Comparison of ENCODE assay signal across 30 cellular contexts in the genomic region with DNA sequence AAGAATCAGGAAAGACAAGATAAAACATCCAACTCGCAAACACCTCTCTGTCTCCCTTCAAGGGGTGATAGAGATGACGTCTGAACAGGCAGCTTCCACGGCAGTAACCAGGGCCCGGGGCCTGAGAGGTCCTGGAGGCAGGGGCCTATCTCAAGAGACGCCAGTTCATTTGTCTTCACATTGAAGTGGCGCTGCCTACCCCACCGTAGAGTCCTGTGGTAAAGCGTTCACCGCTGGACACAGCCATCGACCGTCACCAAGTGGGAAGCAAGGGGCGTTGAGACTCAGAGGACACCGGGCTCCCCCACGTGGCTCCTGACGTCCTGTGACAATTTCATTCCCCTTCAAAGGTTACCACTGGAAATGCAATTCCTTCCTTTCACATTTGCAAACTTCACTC. TPM values are rescaled to one million over a fixed set of nuclear protein-coding genes. Genes with fewer than 3 reads are reported as not detected.
"Had no signal": no experiment of that assay in that cellular context is flagged by ENCODE, and none has a peak within 500 bp of the region (broad histone marks: within the 10 kb centered on the region; RNA-seq: fewer than 3 reads in every experiment).

No MANE protein-coding gene starts in this region.

- H3K4me3 ChIP-seq: adrenal gland, MG63, SJCRH30 had no signal

- H3K27ac ChIP-seq: adrenal gland, SJCRH30 had no signal

- H3K27me3 Mint-ChIP-seq: activated CD4-positive, alpha-beta T cell treated with anti-CD3 and anti-CD28 coated beads, Interleukin-2, amount 10 ng/mL, durations not matched to agents 7 days and 5 days; brain; central memory CD8-positive, alpha-beta T cell had no signal

- H3K9ac ChIP-seq: SK-N-SH had no signal

- H3K4me1 ChIP-seq: adrenal gland had no signal

- FAIRE-seq: TTC549 had no signal

- H3K36me3 Mint-ChIP-seq: activated naive CD4-positive, alpha-beta T cell treated with anti-CD3 and anti-CD28 coated beads, Interleukin-2, amount 50 U/mL, for 72 hours had no signal

- H3K4me1 Mint-ChIP-seq: central memory CD8-positive, alpha-beta T cell had no signal

- H3K27ac Mint-ChIP-seq: activated CD8-positive, alpha-beta T cell treated with anti-CD3 and anti-CD28 coated beads, Interleukin-2, amount 10 ng/mL, durations not matched to agents 7 days and 5 days; activated naive CD4-positive, alpha-beta T cell treated with anti-CD3 and anti-CD28 coated beads for 36 hours; activated naive CD4-positive, alpha-beta T cell treated with anti-CD3 and anti-CD28 coated beads, Interleukin-2, amount 50 U/mL, for 72 hours; activated T-helper 1 cell treated with anti-CD3 and anti-CD28 coated beads, Interleukin-12 subunit alpha, Interleukin-12 subunit beta, Interleukin-2, Interleukin-4 antibody, amounts not matched to agents 30 ng/mL and 10 ng/mL and 1 ng/mL, durations not matched to agents 14 hours and 24 hours and 36 hours; brain; T-helper 1 cell treated with Interleukin-12 subunit alpha and Interleukin-12 subunit beta and Interleukin-4 antibody, amounts not matched to agents 30 μg/mL and 1 μg/mL, for 36 hours had no signal

- H3K9me3 Mint-ChIP-seq: activated CD4-positive, alpha-beta T cell treated with anti-CD3 and anti-CD28 coated beads, Interleukin-2, amount 10 ng/mL, durations not matched to agents 7 days and 5 days; activated naive CD4-positive, alpha-beta T cell treated with anti-CD3 and anti-CD28 coated beads for 36 hours; activated naive CD4-positive, alpha-beta T cell treated with anti-CD3 and anti-CD28 coated beads, Interleukin-2, amount 50 U/mL, for 72 hours; activated T-cell treated with anti-CD3 and anti-CD28 coated beads, Interleukin-2, amount 50 U/mL, for 4 hours; activated T-helper 1 cell treated with anti-CD3 and anti-CD28 coated beads, Interleukin-12 subunit alpha, Interleukin-12 subunit beta, Interleukin-2, Interleukin-4 antibody, amounts not matched to agents 30 ng/mL and 10 ng/mL and 1 ng/mL, durations not matched to agents 14 hours and 24 hours and 36 hours; brain; central memory CD8-positive, alpha-beta T cell; T-helper 1 cell treated with Interleukin-12 subunit alpha and Interleukin-12 subunit beta and Interleukin-4 antibody, amounts not matched to agents 30 μg/mL and 1 μg/mL, for 36 hours; T-helper 2 cell treated with Interferon-gamma antibody and Interleukin-4, amounts not matched to agents 5 μg/mL and 100 μg/mL, for 36 hours had no signal

- DNase-seq: activated CD4-positive, alpha-beta T cell treated with anti-CD3 and anti-CD28 coated beads, Interleukin-2, amount 10 ng/mL, durations not matched to agents 7 days and 5 days; activated CD4-positive, alpha-beta T cell treated with anti-CD3 and anti-CD28 coated beads, Interleukin-2, amount 50 U/mL, for 48 hours; activated CD8-positive, alpha-beta T cell treated with anti-CD3 and anti-CD28 coated beads, Interleukin-2, amount 10 ng/mL, durations not matched to agents 7 days and 5 days; activated gamma-delta T cell treated with Interleukin-2 at 50 U/mL for 16 hours; activated naive CD4-positive, alpha-beta T cell treated with anti-CD3 and anti-CD28 coated beads for 36 hours; activated T-cell treated with anti-CD3 and anti-CD28 coated beads, Interleukin-2, amount 50 U/mL, for 4 hours; adrenal gland; Kasumi-1; KG1; MG63; NCI-H1048; NCI-H1105 treated with DMSO at 0.1 percent for 48 hours; NCI-H1436 treated with DMSO at 0.1 percent for 48 hours; NCI-H1694 treated with DMSO at 0.1 percent for 48 hours; NCI-H2029; NCI-H345; NCI-H524 treated with DMSO at 0.1 percent for 48 hours; Right ventricle myocardium superior; SJCRH30; SK-N-SH had no signal

- H3K9me3 ChIP-seq: adrenal gland, MG63, SJCRH30, SK-N-SH had no signal

- H3K4me3 Mint-ChIP-seq: activated CD4-positive, alpha-beta T cell treated with anti-CD3 and anti-CD28 coated beads, Interleukin-2, amount 10 ng/mL, durations not matched to agents 7 days and 5 days; activated CD8-positive, alpha-beta T cell treated with anti-CD3 and anti-CD28 coated beads, Interleukin-2, amount 10 ng/mL, durations not matched to agents 7 days and 5 days; activated naive CD4-positive, alpha-beta T cell treated with anti-CD3 and anti-CD28 coated beads for 36 hours; activated T-cell treated with anti-CD3 and anti-CD28 coated beads, Interleukin-2, amount 50 U/mL, for 4 hours; activated T-helper 1 cell treated with anti-CD3 and anti-CD28 coated beads, Interleukin-12 subunit alpha, Interleukin-12 subunit beta, Interleukin-2, Interleukin-4 antibody, amounts not matched to agents 30 ng/mL and 10 ng/mL and 1 ng/mL, durations not matched to agents 14 hours and 24 hours and 36 hours; brain; central memory CD8-positive, alpha-beta T cell; T-helper 1 cell treated with Interleukin-12 subunit alpha and Interleukin-12 subunit beta and Interleukin-4 antibody, amounts not matched to agents 30 μg/mL and 1 μg/mL, for 36 hours; T-helper 2 cell treated with Interferon-gamma antibody and Interleukin-4, amounts not matched to agents 5 μg/mL and 100 μg/mL, for 36 hours had no signal

- ATAC-seq: activated CD8-positive, alpha-beta T cell treated with anti-CD3 and anti-CD28 coated beads, Interleukin-2, amount 10 ng/mL, durations not matched to agents 7 days and 5 days; activated naive CD4-positive, alpha-beta T cell treated with anti-CD3 and anti-CD28 coated beads, Interleukin-2, amount 50 U/mL, for 72 hours; activated T-cell treated with anti-CD3 and anti-CD28 coated beads, Interleukin-2, amount 50 U/mL, for 4 hours; Panc1 had no signal

RNA-seq across cellular contexts. Expression of a gene that starts 21.4 kb away (rescaled TPM):
- total RNA-seq: activated CD4-positive, alpha-beta T cell treated with anti-CD3 and anti-CD28 coated beads, Interleukin-2, amount 10 ng/mL, durations not matched to agents 7 days and 5 days; activated CD8-positive, alpha-beta T cell treated with anti-CD3 and anti-CD28 coated beads, Interleukin-2, amount 10 ng/mL, durations not matched to agents 7 days and 5 days; activated naive CD4-positive, alpha-beta T cell treated with anti-CD3 and anti-CD28 coated beads for 36 hours; activated T-cell treated with anti-CD3 and anti-CD28 coated beads, Interleukin-2, amount 50 U/mL, for 4 hours; activated T-helper 1 cell treated with anti-CD3 and anti-CD28 coated beads, Interleukin-12 subunit alpha, Interleukin-12 subunit beta, Interleukin-2, Interleukin-4 antibody, amounts not matched to agents 30 ng/mL and 10 ng/mL and 1 ng/mL, durations not matched to agents 14 hours and 24 hours and 36 hours; adrenal gland; NCI-H460; RPMI7951 had no signal
- polyA plus RNA-seq: adrenal gland, SK-N-SH had no signal

RNA-seq across cellular contexts. Expression of a gene that starts 33.9 kb away (rescaled TPM):
- total RNA-seq: activated CD8-positive, alpha-beta T cell treated with anti-CD3 and anti-CD28 coated beads, Interleukin-2, amount 10 ng/mL, durations not matched to agents 7 days and 5 days; Right ventricle myocardium superior had no signal
- polyA plus RNA-seq: adrenal gland had no signal
